Comparison of ENCODE assay signal across 21 cellular contexts in the genomic region with DNA sequence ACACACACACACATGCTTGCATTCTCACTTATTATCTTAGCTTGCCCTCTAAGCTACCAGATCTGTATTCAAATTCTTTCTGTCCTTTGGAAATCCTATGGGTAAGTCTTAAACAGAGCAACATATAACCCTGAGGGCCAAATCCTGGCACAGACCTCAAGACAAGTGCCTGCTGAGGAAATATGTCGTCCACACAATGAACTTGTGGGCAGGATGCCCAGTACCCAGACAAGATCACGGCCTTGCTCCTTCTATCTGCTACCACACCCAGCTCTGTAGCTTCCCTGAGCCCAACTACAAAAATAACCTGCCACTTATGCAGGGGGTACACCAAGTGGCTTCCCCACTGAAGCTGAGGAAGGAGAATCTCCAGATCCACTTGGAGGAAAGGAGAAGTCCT. TPM values are rescaled to one million over a fixed set of nuclear protein-coding genes. Genes with fewer than 3 reads are reported as not detected.
"Had no signal": no experiment of that assay in that cellular context is flagged by ENCODE, and none has a peak within 500 bp of the region (broad histone marks: within the 10 kb centered on the region; RNA-seq: fewer than 3 reads in every experiment).

No MANE protein-coding gene starts in this region.

- H3K9me3 ChIP-seq: gastroesophageal sphincter, heart left ventricle, transverse colon, uterus had no signal

- H3K4me3 ChIP-seq: gastroesophageal sphincter, heart left ventricle, transverse colon, uterus had no signal

- H3K27me3 ChIP-seq: gastroesophageal sphincter, heart left ventricle, transverse colon, uterus had no signal

- DNase-seq: activated CD4-positive, alpha-beta memory T cell treated with anti-CD3 and anti-CD28 coated beads for 36 hours; activated gamma-delta T cell treated with Interleukin-2 at 50 U/mL for 16 hours; activated naive CD8-positive, alpha-beta T cell treated with anti-CD3 and anti-CD28 coated beads for 36 hours; activated T-cell treated with anti-CD3 and anti-CD28 coated beads for 4 hours; amygdala; caudate nucleus; heart left ventricle; kidney glomerular epithelial cell; left ventricle myocardium superior; posterior cingulate gyrus; retina; stimulated activated CD4-positive, alpha-beta T cell treated with anti-CD3 and anti-CD28 coated beads, Interleukin-12 subunit alpha, Interleukin-12 subunit beta, amount 100 ng/mL, for 4 hours; stimulated activated CD4-positive, alpha-beta T cell treated with anti-CD3 and anti-CD28 coated beads, Interleukin-1b, Interleukin-23, amount 100 ng/mL, for 48 hours; stimulated activated CD8-positive, alpha-beta memory T cell treated with anti-CD3 and anti-CD28 coated beads, Interleukin-4, amount 100 ng/mL, for 48 hours; stimulated activated naive CD4-positive, alpha-beta T cell; SW 1271; transverse colon; uterus had no signal

- H3K36me3 Mint-ChIP-seq: activated CD4-positive, alpha-beta memory T cell treated with anti-CD3 and anti-CD28 coated beads for 36 hours; activated naive CD8-positive, alpha-beta T cell treated with anti-CD3 and anti-CD28 coated beads for 36 hours had no signal

- H3K27me3 Mint-ChIP-seq: activated CD4-positive, alpha-beta memory T cell treated with anti-CD3 and anti-CD28 coated beads for 36 hours; activated naive CD8-positive, alpha-beta T cell treated with anti-CD3 and anti-CD28 coated beads for 36 hours had no signal

- ATAC-seq: gastroesophageal sphincter, heart left ventricle, left ventricle myocardium superior had no signal

- H3K27ac ChIP-seq: gastroesophageal sphincter, heart left ventricle, transverse colon, uterus had no signal

- H3K36me3 ChIP-seq: gastroesophageal sphincter, heart left ventricle, transverse colon, uterus had no signal

- H3K4me1 Mint-ChIP-seq: activated naive CD8-positive, alpha-beta T cell treated with anti-CD3 and anti-CD28 coated beads for 36 hours; nephron had no signal

- H3K27ac Mint-ChIP-seq: activated CD4-positive, alpha-beta memory T cell treated with anti-CD3 and anti-CD28 coated beads for 36 hours; activated naive CD8-positive, alpha-beta T cell treated with anti-CD3 and anti-CD28 coated beads for 36 hours; activated T-helper 1 cell treated with anti-CD3 and anti-CD28 coated beads, Interleukin-12 subunit alpha, Interleukin-12 subunit beta, Interleukin-2, Interleukin-4 antibody, amounts not matched to agents 30 ng/mL and 10 ng/mL and 1 ng/mL, durations not matched to agents 14 hours and 24 hours and 36 hours; nephron had no signal

- H3K4me1 ChIP-seq: uterus had no signal

- H3K4me3 Mint-ChIP-seq: activated CD4-positive, alpha-beta memory T cell treated with anti-CD3 and anti-CD28 coated beads for 36 hours; activated naive CD8-positive, alpha-beta T cell treated with anti-CD3 and anti-CD28 coated beads for 36 hours; activated T-helper 1 cell treated with anti-CD3 and anti-CD28 coated beads, Interleukin-12 subunit alpha, Interleukin-12 subunit beta, Interleukin-2, Interleukin-4 antibody, amounts not matched to agents 30 ng/mL and 10 ng/mL and 1 ng/mL, durations not matched to agents 14 hours and 24 hours and 36 hours; nephron had no signal

RNA-seq across cellular contexts. Expression of gene FA2H, which starts 37.3 kb away (rescaled TPM):
- total RNA-seq: activated naive CD8-positive, alpha-beta T cell treated with anti-CD3 and anti-CD28 coated beads for 36 hours; activated T-helper 1 cell treated with anti-CD3 and anti-CD28 coated beads, Interleukin-12 subunit alpha, Interleukin-12 subunit beta, Interleukin-2, Interleukin-4 antibody, amounts not matched to agents 30 ng/mL and 10 ng/mL and 1 ng/mL, durations not matched to agents 14 hours and 24 hours and 36 hours; uterus had no signal
